9 cellular contexts compared by ENCODE assay signal in genomic region chr10:121668336-121669009, GRCh38.
DNase-seq lines count a peak whose midpoint lies in the region; ATAC-seq and TF ChIP-seq lines count a peak whose summit lies in the region.
"Had no signal": no experiment of that assay in that cellular context is flagged by ENCODE, and none has a peak within 500 bp of the region (broad histone marks: within the 10 kb centered on the region; RNA-seq: fewer than 3 reads in every experiment).

No MANE protein-coding gene starts in this region.

- no peaks in the 10 kb centered on the region for H3K9me3 ChIP-seq in ascending aorta
- no peaks in the 10 kb centered on the region for H3K9me3 ChIP-seq in iPS DF 6.9 (ENCODE audit: control insufficient read depth, insufficient read depth, low read length)
- H3K9me3 ChIP-seq in sigmoid colon: no peaks in the 10 kb centered on the region
- H3K9me3 ChIP-seq in T-helper 17 cell (ENCODE audit: control insufficient read depth, low read length, poor library complexity, severe bottlenecking): no peaks in the 10 kb centered on the region

- peak in 1 of 4 donors; percentile 26 for TF ChIP-seq EP300 in sigmoid colon (IDR thresholded peaks at IDR 0.05)

- in situ Hi-C loops in ACHN (cut with HindIII; ENCODE audit: low pct_ligation_motif_present, low pct_unique_long_range_greater_than_20kb, low sequenced_read_pairs): no loop called here

- H3K27me3 ChIP-seq in ascending aorta: no peaks in the 10 kb centered on the region
- H3K27me3 ChIP-seq in iPS DF 6.9 (ENCODE audit: control insufficient read depth, insufficient read depth, low read length): no peaks in the 10 kb centered on the region
- no peaks in the 10 kb centered on the region for H3K27me3 ChIP-seq in sigmoid colon

- no peak overlapping the region for H3K4me3 Mint-ChIP-seq in T-helper 17 cell

- ATAC-seq in T-helper 17 cell (no peak), HG02610 (IDR thresholded peaks at IDR 0.05; ENCODE audit: unreplicated experiment) (no peak)
- ATAC-seq: PC-3 had no signal

- H3K27me3 Mint-ChIP-seq in T-helper 17 cell: peaks cover 16% of the 10 kb centered on the region

- CTCF ChIA-PET in HEK293T (lab: Yijun Ruan, JAX): interaction anchor here (0.7 kb wide), 1 partner anchor 44 kb away, joined by 3 read pairs; no protein-coding TSS in a partner anchor

- no peak for TF ChIP-seq CTCF in ascending aorta (IDR thresholded peaks at IDR 0.05)
- TF ChIP-seq CTCF in sigmoid colon (IDR thresholded peaks at IDR 0.05): no peak

- no peaks in the 10 kb centered on the region for H3K4me1 Mint-ChIP-seq in T-helper 17 cell

- WGBS in iPS DF 6.9 (ENCODE audit: insufficient coverage, insufficient read length): no CpG with 5 or more reads among the region's 8 CpGs
- WGBS in sigmoid colon, 2 donors: 17 to 44% methylated on average over 8 of the region's 8 CpGs

- DNase-seq in HEK293T (ENCODE audit: extremely low spot score) (peak; percentile 65), ascending aorta (ENCODE audit: low spot score in 2 of 2) (peak; percentile 35 to 77), iPS DF 6.9 (ENCODE audit: low read depth, low spot score) (peak; percentile 37), sigmoid colon (peak; percentile 92), T-helper 17 cell (no peak), NCI-H128 (lab: John Stamatoyannopoulos, UW; ENCODE audit: unreplicated experiment) (no peak), ACHN (no peak)
- DNase-seq: PC-3 had no signal

- H3K36me3 Mint-ChIP-seq in T-helper 17 cell (ENCODE audit: low read depth): peaks cover 3% of the 10 kb centered on the region

- H3K36me3 ChIP-seq in ascending aorta (no peaks in the 10 kb centered on the region), iPS DF 6.9 (ENCODE audit: control insufficient read depth, insufficient read depth, low read length) (no peaks in the 10 kb centered on the region), sigmoid colon (no peaks in the 10 kb centered on the region)

- H3K4me1 ChIP-seq in ascending aorta: peaks cover 7 to 8% of the 10 kb centered on the region in 2 donors
- H3K4me1 ChIP-seq in iPS DF 6.9 (ENCODE audit: control insufficient read depth, insufficient read depth, low read length): peaks cover 2% of the 10 kb centered on the region; the same call in 1 of the 2 replicates
- H3K4me1 ChIP-seq in sigmoid colon: peaks cover 0 to 25% (median 19%) of the 10 kb centered on the region in 4 donors

- POLR2A ChIA-PET in HEK293T (lab: Yijun Ruan, JAX): interaction anchor here (0.8 kb wide), 1 partner anchor 26 kb away, joined by 3 read pairs; no protein-coding TSS in a partner anchor

- intact Hi-C loops in ascending aorta (cut with DNase I): loop anchor here (5.0 kb wide), 1 partner anchor 71 kb away; the partner anchor contains the start of gene FGFR2
- intact Hi-C loops in sigmoid colon (cut with DNase I): no loop called here

- peak overlapping the region in 1 of 2 donors; percentile 51 for H3K4me3 ChIP-seq in ascending aorta
- H3K4me3 ChIP-seq in iPS DF 6.9 (ENCODE audit: low read length): no peak overlapping the region
- peak overlapping the region in 3 of 4 donors; percentile 17 to 32 (median 18) for H3K4me3 ChIP-seq in sigmoid colon

- TF ChIP-seq POLR2A in sigmoid colon (IDR thresholded peaks at IDR 0.05): no peak

- H3K27ac ChIP-seq in ascending aorta: peak overlapping the region; percentile 83 to 91
- H3K27ac ChIP-seq in iPS DF 6.9 (ENCODE audit: low read length): no peak overlapping the region
- H3K27ac ChIP-seq in sigmoid colon: peak overlapping the region; percentile 83 to 91 (median 90)

- no peak overlapping the region for H3K27ac Mint-ChIP-seq in T-helper 17 cell

TF ChIP-seq in HEK293T, 16 proteins besides CTCF, POLR2A, EP300 and RAD21:
- TF ChIP-seq PKNOX1 (IDR thresholded peaks at IDR 0.05) (no peak), L3MBTL2 (conservative IDR thresholded peaks at IDR 0.05) (peak; percentile 46; the same call in 1 of the 2 replicates), ELF4 (IDR thresholded peaks at IDR 0.05) (no peak), ARNT (IDR thresholded peaks at IDR 0.05) (no peak), HDGF (IDR thresholded peaks at IDR 0.05; ENCODE audit: borderline replicate concordance) (no peak)

Comparison
In these comparisons a context has a peak if more than half of its experiments do, and no peak if none do; other contexts are left out.
1. DNase-seq: peak in HEK293T (single experiment), ascending aorta (2 of 2), iPS DF 6.9 (single experiment) and sigmoid colon (single experiment); none in T-helper 17 cell (0 of 3), NCI-H128 (single experiment) and ACHN (single experiment).